In the genomic region with DNA sequence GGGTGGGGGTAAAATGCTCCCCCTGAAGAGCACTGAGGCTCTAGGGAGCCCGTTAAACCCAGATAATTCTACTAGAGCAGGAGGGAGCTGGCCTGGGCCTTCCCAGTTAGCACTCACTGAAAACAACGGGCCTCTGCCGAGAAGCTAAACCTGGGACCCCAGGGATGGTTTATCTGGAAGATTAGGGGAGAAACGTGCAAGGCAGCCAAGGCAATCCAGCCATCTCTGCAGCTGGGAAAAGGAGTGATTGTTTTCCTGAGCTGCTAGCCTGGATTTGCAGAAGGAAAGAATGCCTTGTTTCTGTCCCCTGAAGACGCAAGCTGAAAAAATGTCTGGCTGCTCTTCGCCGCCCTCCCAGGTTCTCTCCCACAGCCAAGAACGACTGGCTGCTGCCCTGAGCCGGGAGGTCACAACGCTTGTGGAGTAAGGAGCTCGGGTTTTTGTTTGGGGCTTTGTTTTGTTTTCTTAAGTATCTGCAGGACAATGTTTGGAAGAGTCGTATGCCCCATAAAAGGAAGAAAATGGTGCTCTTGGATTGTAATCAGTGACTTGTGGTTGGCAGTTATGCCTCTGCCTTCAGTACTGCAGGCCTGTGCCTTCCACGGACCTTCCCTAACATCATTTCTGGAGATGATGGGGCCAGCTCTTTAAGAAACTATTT, we compare ENCODE assay signal across 11 cellular contexts. TPM values are rescaled to one million over a fixed set of nuclear protein-coding genes. Genes with fewer than 3 reads are reported as not detected.
A peak's percentile ranks its signal among the peaks of the same experiment; 100 is the strongest.
DNase-seq lines count a peak whose midpoint lies in the region.
"Had no signal": no experiment of that assay in that cellular context is flagged by ENCODE, and none has a peak within 500 bp of the region (broad histone marks: within the 10 kb centered on the region; RNA-seq: fewer than 3 reads in every experiment).

No MANE protein-coding gene starts in this region.

- DNase-seq in GM03348 (ENCODE audit: low spot score): peak; percentile 64
- peak; percentile 52 for DNase-seq in left kidney (ENCODE audit: low read depth, low spot score)
- DNase-seq in EL: no peak
- no peak for DNase-seq in NCI-H2196 treated with DMSO at 0.1 percent for 48 hours (lab: John Stamatoyannopoulos, UW; ENCODE audit: unreplicated experiment)
- DNase-seq in NCI-H1105 (lab: John Stamatoyannopoulos, UW): no peak
- no peak for DNase-seq in NCI-H2171 treated with DMSO at 0.1 percent for 48 hours (lab: John Stamatoyannopoulos, UW)
- DNase-seq: activated naive CD4-positive, alpha-beta T cell treated with Interleukin-2 at 50 U/mL for 16 hours; T1000 had no signal

- peak overlapping the region in 1 of 3 donors; percentile 8 for H3K9ac ChIP-seq in skeletal muscle tissue (ENCODE audit: low read depth in 1 of 3, low read length in 3 of 3)

- no peak overlapping the region for H3K4me3 ChIP-seq in skeletal muscle tissue (ENCODE audit: low read length in 3 of 3)
- H3K4me3 ChIP-seq: K562 had no signal

- H3K27ac ChIP-seq in cingulate gyrus (ENCODE audit: low read depth, low read length) (peak overlapping the region; percentile 58), skeletal muscle tissue (ENCODE audit: low read depth, low read length) (peak overlapping the region; percentile 87)

- H3K36me3 ChIP-seq in skeletal muscle tissue (ENCODE audit: control insufficient read depth in 3 of 3, insufficient read depth in 3 of 3, low read length in 3 of 3): peaks cover 0 to 2% (median 2%) of the 10 kb centered on the region in 3 donors

- peaks cover 5 to 16% (median 15%) of the 10 kb centered on the region in 3 donors for H3K27me3 ChIP-seq in skeletal muscle tissue (ENCODE audit: control insufficient read depth in 3 of 3, insufficient read depth in 3 of 3, low read length in 3 of 3)

- no peaks in the 10 kb centered on the region for H3K9me3 ChIP-seq in skeletal muscle tissue (ENCODE audit: control insufficient read depth in 3 of 3, low read length in 3 of 3)

- H3K4me1 ChIP-seq in skeletal muscle tissue (ENCODE audit: control insufficient read depth in 3 of 3, insufficient read depth in 3 of 3, low read length in 3 of 3): peaks cover 39 to 58% (median 44%) of the 10 kb centered on the region in 3 donors

RNA-seq across cellular contexts. Expression of a gene that starts 31.5 kb away (rescaled TPM):
- 511 TPM for total RNA-seq in skeletal muscle tissue

RNA-seq across cellular contexts. Expression of a gene that starts 31.6 kb away (rescaled TPM):
- 774 TPM for total RNA-seq in skeletal muscle tissue

Comparison
In these comparisons a context has a peak if more than half of its experiments do, and no peak if none do; other contexts are left out.
1. DNase-seq: peak in GM03348 (single experiment) and left kidney (single experiment); none in EL (single experiment), NCI-H2196 treated with DMSO at 0.1 percent for 48 hours (single experiment), NCI-H1105 (single experiment) and NCI-H2171 treated with DMSO at 0.1 percent for 48 hours (single experiment).